In genomic region chr10:10294801-10295515, GRCh38 we compare ENCODE assay signal across 14 cellular contexts.
A peak's percentile ranks its signal among the peaks of the same experiment; 100 is the strongest.
DNase-seq lines count a peak whose midpoint lies in the region; ATAC-seq and TF ChIP-seq lines count a peak whose summit lies in the region.
"Had no signal": no experiment of that assay in that cellular context is flagged by ENCODE, and none has a peak within 500 bp of the region (broad histone marks: within the 10 kb centered on the region; RNA-seq: fewer than 3 reads in every experiment).

No MANE protein-coding gene starts in this region.

- TF ChIP-seq EP300 in neural cell (conservative IDR thresholded peaks at IDR 0.05; ENCODE audit: poor library complexity, severe bottlenecking) (no peak), ovary (IDR thresholded peaks at IDR 0.05) (no peak)

- no peak for ATAC-seq in HG03039 (IDR thresholded peaks at IDR 0.05; ENCODE audit: unreplicated experiment)
- ATAC-seq: activated CD8-positive, alpha-beta T cell treated with anti-CD3 and anti-CD28 coated beads for 36 hours; activated T-helper 17 cell treated with anti-CD3 and anti-CD28 coated beads, Interleukin-2, amount 50 U/mL, for 72 hours had no signal

- no peaks in the 10 kb centered on the region for H3K9me2 ChIP-seq in neural cell (ENCODE audit: insufficient read depth, low read length)
- H3K9me2 ChIP-seq: SK-N-SH had no signal

- H3K36me3 ChIP-seq in neural cell (ENCODE audit: insufficient read depth, low read length), result no peaks in the 10 kb centered on the region
- H3K36me3 ChIP-seq in ovary, result no peaks in the 10 kb centered on the region

- H3K4me2 ChIP-seq in neural cell (ENCODE audit: low read length), result peak overlapping the region; percentile 40
- H3K4me2 ChIP-seq: SK-N-SH had no signal

- TF ChIP-seq RAD21 in neural cell (conservative IDR thresholded peaks at IDR 0.05), result peak; percentile 60

- peaks cover 5% of the 10 kb centered on the region for H3K4me1 ChIP-seq in ovary (ENCODE audit: insufficient read depth)
- H3K4me1 ChIP-seq: parathyroid adenoma had no signal

- H3K79me2 ChIP-seq in neural cell (replicated peaks; ENCODE audit: insufficient read depth, low read length), result no peaks in the 10 kb centered on the region
- H3K79me2 ChIP-seq: parathyroid adenoma had no signal

- DNase-seq in ELF-1 (ENCODE audit: low read depth, low spot score) (peak; percentile 33), NCI-H146 treated with DMSO at 0.1 percent for 48 hours (lab: John Stamatoyannopoulos, UW; ENCODE audit: unreplicated experiment) (peak; percentile 65), cerebellum (ENCODE audit: low spot score) (peak; percentile 36), NCI-H1930 (lab: John Stamatoyannopoulos, UW) (no peak), ovary (no peak)
- DNase-seq in stimulated activated CD4-positive, alpha-beta T cell treated with anti-CD3 and anti-CD28 coated beads, Interleukin-12 subunit alpha, Interleukin-12 subunit beta, amount 100 ng/mL, for 4 hours, result no peak
- DNase-seq: activated CD8-positive, alpha-beta T cell treated with anti-CD3 and anti-CD28 coated beads for 36 hours; effector CD4-positive, alpha-beta T cell; NCI-H187; SK-N-SH had no signal

- peak overlapping the region; percentile 95 for H2AFZ ChIP-seq in neural cell (ENCODE audit: low read depth, low read length)
- H2AFZ ChIP-seq: parathyroid adenoma had no signal

- 93 to 96% (median 95%) methylated on average over 29 of the region's 29 CpGs for WGBS in ovary, 3 donors

- TF ChIP-seq POLR2A in ovary (IDR thresholded peaks at IDR 0.05), result no peak

- no peaks in the 10 kb centered on the region for H3F3A ChIP-seq in neural cell (ENCODE audit: insufficient read depth, low read length, poor library complexity, severe bottlenecking)

- H3K9me3 ChIP-seq in neural cell (ENCODE audit: low read length), result no peaks in the 10 kb centered on the region
- H3K9me3 ChIP-seq in ovary, result no peaks in the 10 kb centered on the region
- H3K9me3 ChIP-seq: SK-N-SH had no signal

- no peaks in the 10 kb centered on the region for H4K20me1 ChIP-seq in neural cell (ENCODE audit: insufficient read depth)

- H3K27me3 ChIP-seq in neural cell (ENCODE audit: insufficient read depth, low read depth, low read length), result no peaks in the 10 kb centered on the region
- no peaks in the 10 kb centered on the region for H3K27me3 ChIP-seq in ovary

- intact Hi-C loops in ovary (cut with DNase I), result no loop called here

- peak; percentile 32 for TF ChIP-seq CTCF in neural cell (IDR thresholded peaks at IDR 0.05; ENCODE audit: poor library complexity, severe bottlenecking)
- TF ChIP-seq CTCF in ovary (IDR thresholded peaks at IDR 0.05), result no peak

- H3K4me3 ChIP-seq in neural cell (ENCODE audit: low read length) (peak overlapping the region; percentile 57), ovary (no peak overlapping the region)

- H3K27ac ChIP-seq in neural cell (ENCODE audit: low read length), result peak overlapping the region; percentile 83
- H3K27ac ChIP-seq in ovary, result no peak overlapping the region
- H3K27ac ChIP-seq: parathyroid adenoma had no signal

- H3K9ac ChIP-seq in neural cell (ENCODE audit: low read length), result peak overlapping the region; percentile 65
- H3K9ac ChIP-seq: parathyroid adenoma, SK-N-SH had no signal

TF ChIP-seq in neural cell, 6 proteins besides CTCF, POLR2A, EP300 and RAD21:
- peak; percentile 86 for TF ChIP-seq POLR2AphosphoS5 (IDR thresholded peaks at IDR 0.05)
- no peak for TF ChIP-seq TAF1 (IDR thresholded peaks at IDR 0.05; ENCODE audit: low read depth)
- TF ChIP-seq MXI1 (conservative IDR thresholded peaks at IDR 0.05; ENCODE audit: poor library complexity, severe bottlenecking), result peak; percentile 41
- peak; percentile 58 for TF ChIP-seq SMC3 (conservative IDR thresholded peaks at IDR 0.05; ENCODE audit: poor library complexity)

Comparison
In these comparisons a context has a peak if more than half of its experiments do, and no peak if none do; other contexts are left out.
1. DNase-seq: peak in ELF-1 (single experiment), NCI-H146 treated with DMSO at 0.1 percent for 48 hours (single experiment) and cerebellum (single experiment); none in NCI-H1930 (0 of 2), stimulated activated CD4-positive, alpha-beta T cell treated with anti-CD3 and anti-CD28 coated beads, Interleukin-12 subunit alpha, Interleukin-12 subunit beta, amount 100 ng/mL, for 4 hours (single experiment) and ovary (0 of 5).